ENCODE assay signal across 31 cellular contexts in the genomic region with DNA sequence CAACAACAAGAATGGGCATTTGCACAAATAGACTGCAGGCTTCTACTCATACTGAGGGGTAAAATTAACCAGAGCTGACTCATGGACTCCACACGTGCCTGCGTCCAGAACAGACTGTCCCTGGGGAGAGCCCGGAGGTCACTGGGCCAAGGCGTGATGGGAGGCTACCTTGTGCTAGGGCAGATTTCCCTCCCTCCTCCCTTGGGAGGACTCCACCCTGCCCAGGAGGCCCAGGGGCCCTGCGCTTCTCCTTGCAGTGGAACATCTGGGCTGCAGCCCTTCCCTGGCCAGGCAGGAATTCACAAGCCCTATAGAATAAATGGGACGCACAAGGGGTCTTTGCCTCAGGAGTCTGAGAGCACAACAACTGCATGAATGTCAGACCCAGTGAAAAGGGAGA. TPM values are rescaled to one million over a fixed set of nuclear protein-coding genes. Genes with fewer than 3 reads are reported as not detected.
"Had no signal": no experiment of that assay in that cellular context is flagged by ENCODE, and none has a peak within 500 bp of the region (broad histone marks: within the 10 kb centered on the region; RNA-seq: fewer than 3 reads in every experiment).

No MANE protein-coding gene starts in this region.

- ATAC-seq: activated CD4-positive, alpha-beta T cell treated with anti-CD3 and anti-CD28 coated beads for 36 hours; activated CD8-positive, alpha-beta T cell treated with anti-CD3 and anti-CD28 coated beads, Interleukin-2, amount 10 ng/mL, durations not matched to agents 7 days and 5 days; activated T-cell treated with anti-CD3 and anti-CD28 coated beads, Interleukin-2, amount 50 U/mL, for 72 hours; esophagus mucosa; foreskin keratinocyte; gastrocnemius medialis; heart left ventricle; T-helper 17 cell had no signal

- H3K4me3 Mint-ChIP-seq: activated CD4-positive, alpha-beta memory T cell treated with anti-CD3 and anti-CD28 coated beads for 36 hours; activated CD4-positive, alpha-beta T cell treated with anti-CD3 and anti-CD28 coated beads for 36 hours; activated CD4-positive, alpha-beta T cell treated with anti-CD3 and anti-CD28 coated beads, Interleukin-2, amount 10 ng/mL, durations not matched to agents 24 days and 14 days; activated CD8-positive, alpha-beta T cell treated with anti-CD3 and anti-CD28 coated beads, Interleukin-2, amount 10 ng/mL, durations not matched to agents 7 days and 5 days; activated naive CD4-positive, alpha-beta T cell treated with anti-CD3 and anti-CD28 coated beads, Interleukin-2, amount 50 U/mL, for 24 hours; activated naive CD8-positive, alpha-beta T cell treated with anti-CD3 and anti-CD28 coated beads, Interleukin-2, amount 10 ng/mL, durations not matched to agents 7 days and 5 days; activated T-cell treated with anti-CD3 and anti-CD28 coated beads, Interleukin-2, amount 50 U/mL, for 24 hours; activated T-cell treated with anti-CD3 and anti-CD28 coated beads, Interleukin-2, amount 50 U/mL, for 72 hours; brain; central memory CD8-positive, alpha-beta T cell; dendritic cell treated with granulocyte-macrophage colony-stimulating factor and Interleukin-4, amounts not matched to agents 40 ng/mL and 50 ng/mL, for 4 days; endodermal cell; T-helper 17 cell; T-helper 2 cell treated with Interferon-gamma antibody and Interleukin-4, amounts not matched to agents 5 μg/mL and 100 μg/mL, for 36 hours had no signal

- H3K36me3 Mint-ChIP-seq: activated CD4-positive, alpha-beta memory T cell treated with anti-CD3 and anti-CD28 coated beads for 36 hours; activated naive CD4-positive, alpha-beta T cell treated with anti-CD3 and anti-CD28 coated beads, Interleukin-2, amount 50 U/mL, for 24 hours; activated naive CD8-positive, alpha-beta T cell treated with anti-CD3 and anti-CD28 coated beads, Interleukin-2, amount 10 ng/mL, durations not matched to agents 7 days and 5 days; brain had no signal

- H3K27ac ChIP-seq: ascending aorta, coronary artery, dorsolateral prefrontal cortex, foreskin keratinocyte, gastrocnemius medialis, heart left ventricle had no signal

- H3K27ac Mint-ChIP-seq: activated CD4-positive, alpha-beta memory T cell treated with anti-CD3 and anti-CD28 coated beads for 36 hours; activated CD4-positive, alpha-beta T cell treated with anti-CD3 and anti-CD28 coated beads for 36 hours; activated CD4-positive, alpha-beta T cell treated with anti-CD3 and anti-CD28 coated beads, Interleukin-2, amount 10 ng/mL, durations not matched to agents 24 days and 14 days; activated CD8-positive, alpha-beta T cell treated with anti-CD3 and anti-CD28 coated beads, Interleukin-2, amount 10 ng/mL, durations not matched to agents 7 days and 5 days; activated naive CD4-positive, alpha-beta T cell treated with anti-CD3 and anti-CD28 coated beads, Interleukin-2, amount 50 U/mL, for 24 hours; activated naive CD8-positive, alpha-beta T cell treated with anti-CD3 and anti-CD28 coated beads, Interleukin-2, amount 10 ng/mL, durations not matched to agents 7 days and 5 days; activated T-cell treated with anti-CD3 and anti-CD28 coated beads, Interleukin-2, amount 50 U/mL, for 24 hours; activated T-cell treated with anti-CD3 and anti-CD28 coated beads, Interleukin-2, amount 50 U/mL, for 72 hours; brain; dendritic cell treated with granulocyte-macrophage colony-stimulating factor and Interleukin-4, amounts not matched to agents 40 ng/mL and 50 ng/mL, for 4 days; endodermal cell; T-helper 17 cell; T-helper 2 cell treated with Interferon-gamma antibody and Interleukin-4, amounts not matched to agents 5 μg/mL and 100 μg/mL, for 36 hours had no signal

- DNase-seq: activated CD4-positive, alpha-beta memory T cell treated with anti-CD3 and anti-CD28 coated beads for 36 hours; activated CD4-positive, alpha-beta T cell treated with anti-CD3 and anti-CD28 coated beads for 36 hours; activated CD4-positive, alpha-beta T cell treated with anti-CD3 and anti-CD28 coated beads, Interleukin-2, amount 10 ng/mL, durations not matched to agents 24 days and 14 days; activated CD4-positive, CD25-positive, alpha-beta regulatory T cell; activated CD4-positive, CD25-positive, alpha-beta regulatory T cell treated with anti-CD3 and anti-CD28 coated beads, Interleukin-2, amount 50 U/mL, for 72 hours; activated CD8-positive, alpha-beta memory T cell treated with anti-CD3 and anti-CD28 coated beads, Interleukin-2, amount 50 U/mL, for 48 hours; activated CD8-positive, alpha-beta T cell treated with anti-CD3 and anti-CD28 coated beads, Interleukin-2, amount 10 ng/mL, durations not matched to agents 7 days and 5 days; activated gamma-delta T cell; activated naive CD4-positive, alpha-beta T cell; activated naive CD8-positive, alpha-beta T cell treated with anti-CD3 and anti-CD28 coated beads, Interleukin-2, amount 10 ng/mL, durations not matched to agents 7 days and 5 days; activated T-cell treated with anti-CD3 and anti-CD28 coated beads for 4 hours; activated T-cell treated with anti-CD3 and anti-CD28 coated beads, Interleukin-2, amount 50 U/mL, for 24 hours; activated T-cell treated with anti-CD3 and anti-CD28 coated beads, Interleukin-2, amount 50 U/mL, for 72 hours; dorsolateral prefrontal cortex; effector memory CD4-positive, alpha-beta T cell; endodermal cell; foreskin keratinocyte; gastrocnemius medialis; glutamatergic neuron; heart left ventricle; T-helper 1 cell; T-helper 17 cell had no signal

- H3K9me3 ChIP-seq: ascending aorta, gastrocnemius medialis, heart left ventricle had no signal

- H3K36me3 ChIP-seq: ascending aorta, gastrocnemius medialis, heart left ventricle had no signal

- H3K4me1 ChIP-seq: ascending aorta, foreskin keratinocyte, gastrocnemius medialis, heart left ventricle had no signal

- H3K4me1 Mint-ChIP-seq: activated CD4-positive, alpha-beta T cell treated with anti-CD3 and anti-CD28 coated beads for 36 hours; activated CD4-positive, alpha-beta T cell treated with anti-CD3 and anti-CD28 coated beads, Interleukin-2, amount 10 ng/mL, durations not matched to agents 24 days and 14 days; activated naive CD4-positive, alpha-beta T cell treated with anti-CD3 and anti-CD28 coated beads, Interleukin-2, amount 50 U/mL, for 24 hours; activated naive CD8-positive, alpha-beta T cell treated with anti-CD3 and anti-CD28 coated beads, Interleukin-2, amount 10 ng/mL, durations not matched to agents 7 days and 5 days; central memory CD8-positive, alpha-beta T cell; T-helper 17 cell had no signal

- H3K27me3 ChIP-seq: ascending aorta, gastrocnemius medialis had no signal

- H3K4me3 ChIP-seq: ascending aorta, coronary artery, dorsolateral prefrontal cortex, gastrocnemius medialis, heart left ventricle had no signal

- H3K27me3 Mint-ChIP-seq: activated CD4-positive, alpha-beta T cell treated with anti-CD3 and anti-CD28 coated beads for 36 hours; activated CD4-positive, alpha-beta T cell treated with anti-CD3 and anti-CD28 coated beads, Interleukin-2, amount 10 ng/mL, durations not matched to agents 24 days and 14 days; central memory CD8-positive, alpha-beta T cell; dendritic cell treated with granulocyte-macrophage colony-stimulating factor and Interleukin-4, amounts not matched to agents 40 ng/mL and 50 ng/mL, for 4 days; T-helper 17 cell had no signal

- H3K9me3 Mint-ChIP-seq: activated CD4-positive, alpha-beta memory T cell treated with anti-CD3 and anti-CD28 coated beads for 36 hours; activated CD4-positive, alpha-beta T cell treated with anti-CD3 and anti-CD28 coated beads, Interleukin-2, amount 10 ng/mL, durations not matched to agents 24 days and 14 days; activated naive CD4-positive, alpha-beta T cell treated with anti-CD3 and anti-CD28 coated beads, Interleukin-2, amount 50 U/mL, for 24 hours; activated naive CD8-positive, alpha-beta T cell treated with anti-CD3 and anti-CD28 coated beads, Interleukin-2, amount 10 ng/mL, durations not matched to agents 7 days and 5 days; activated T-cell treated with anti-CD3 and anti-CD28 coated beads, Interleukin-2, amount 50 U/mL, for 24 hours; activated T-cell treated with anti-CD3 and anti-CD28 coated beads, Interleukin-2, amount 50 U/mL, for 72 hours; brain; dendritic cell treated with granulocyte-macrophage colony-stimulating factor and Interleukin-4, amounts not matched to agents 40 ng/mL and 50 ng/mL, for 4 days; endodermal cell; T-helper 2 cell treated with Interferon-gamma antibody and Interleukin-4, amounts not matched to agents 5 μg/mL and 100 μg/mL, for 36 hours had no signal

RNA-seq across cellular contexts. Expression of a gene that starts 35.6 kb away (rescaled TPM):
- total RNA-seq: activated CD4-positive, alpha-beta memory T cell treated with anti-CD3 and anti-CD28 coated beads for 36 hours; activated CD4-positive, alpha-beta T cell treated with anti-CD3 and anti-CD28 coated beads for 36 hours; activated CD4-positive, alpha-beta T cell treated with anti-CD3 and anti-CD28 coated beads, Interleukin-2, amount 10 ng/mL, durations not matched to agents 24 days and 14 days; activated CD8-positive, alpha-beta memory T cell treated with anti-CD3 and anti-CD28 coated beads for 36 hours; activated CD8-positive, alpha-beta T cell treated with anti-CD3 and anti-CD28 coated beads, Interleukin-2, amount 10 ng/mL, durations not matched to agents 7 days and 5 days; activated naive CD8-positive, alpha-beta T cell treated with anti-CD3 and anti-CD28 coated beads, Interleukin-2, amount 10 ng/mL, durations not matched to agents 7 days and 5 days; activated T-cell treated with anti-CD3 and anti-CD28 coated beads, Interleukin-2, amount 50 U/mL, for 72 hours; ascending aorta; T-helper 17 cell had no signal
